8 cellular contexts compared by ENCODE assay signal in genomic region chr15:63122002-63122893, GRCh38. TPM values are rescaled to one million over a fixed set of nuclear protein-coding genes. Genes with fewer than 3 reads are reported as not detected.
DNase-seq lines count a peak whose midpoint lies in the region; ATAC-seq and TF ChIP-seq lines count a peak whose summit lies in the region.

No MANE protein-coding gene starts in this region.

- ATAC-seq in CD8-positive, alpha-beta T cell = peak; percentile 81
- ATAC-seq in GM19455 (IDR thresholded peaks at IDR 0.05; ENCODE audit: unreplicated experiment) (peak; percentile 80), esophagus mucosa (peak; percentile 99)
- ATAC-seq in activated T-cell treated with anti-CD3 and anti-CD28 coated beads, Interleukin-2, amount 50 U/mL, for 4 hours = peak; percentile 87 to 89

- H3K4me1 ChIP-seq in CD8-positive, alpha-beta T cell (ENCODE audit: insufficient read depth, low read length) = peaks cover 7% of the 10 kb centered on the region
- peaks cover 4% of the 10 kb centered on the region for H3K4me1 ChIP-seq in muscle layer of colon (ENCODE audit: insufficient read depth, low read length)

- no peaks in the 10 kb centered on the region for H3K27me3 ChIP-seq in CD8-positive, alpha-beta T cell (ENCODE audit: insufficient read depth, low read length)
- H3K27me3 ChIP-seq in muscle layer of colon (ENCODE audit: control insufficient read depth in 1 of 2, insufficient read depth in 2 of 2, low read length in 2 of 2) = no peaks in the 10 kb centered on the region

- no peak for TF ChIP-seq CTCF in CD8-positive, alpha-beta T cell (IDR thresholded peaks at IDR 0.05)

- H3K27ac Mint-ChIP-seq in CD8-positive, alpha-beta T cell = peak overlapping the region; percentile 90

- peak overlapping the region; percentile 61 for H3K27ac ChIP-seq in CD8-positive, alpha-beta T cell (ENCODE audit: low read depth, low read length)
- peak overlapping the region; percentile 91 for H3K27ac ChIP-seq in muscle layer of colon (ENCODE audit: low read depth, low read length)

- peaks cover 17% of the 10 kb centered on the region for H3K36me3 Mint-ChIP-seq in CD8-positive, alpha-beta T cell
- H3K36me3 Mint-ChIP-seq in activated T-cell treated with anti-CD3 and anti-CD28 coated beads, Interleukin-2, amount 50 U/mL, for 4 hours (ENCODE audit: insufficient read depth) = peaks cover 5% of the 10 kb centered on the region

- POLR2A ChIA-PET in CD8-positive, alpha-beta T cell (lab: Charles Lee) = no interaction called here

- H3K36me3 ChIP-seq in CD8-positive, alpha-beta T cell (ENCODE audit: insufficient read depth, low read length) = no peaks in the 10 kb centered on the region
- H3K36me3 ChIP-seq in muscle layer of colon (ENCODE audit: insufficient read depth, low read length) = peaks cover under 1% of the 10 kb centered on the region

- intact Hi-C loops in CD8-positive, alpha-beta T cell (cut with DNase I, micrococcal nuclease) = loop anchor here (1.0 to 2.0 kb wide), 2 partner anchors 35 kb away; partner anchors contain the start of gene RPS27L (in 2 of the 2)

- H3K4me3 ChIP-seq in CD8-positive, alpha-beta T cell (ENCODE audit: low read depth, low read length) = peak overlapping the region; percentile 87
- H3K4me3 ChIP-seq in muscle layer of colon (ENCODE audit: low read depth in 1 of 2, low read length in 2 of 2) = peak overlapping the region; percentile 74 to 99

- H3K9me3 Mint-ChIP-seq in CD8-positive, alpha-beta T cell = peaks cover 13% of the 10 kb centered on the region
- H3K9me3 Mint-ChIP-seq in activated T-cell treated with anti-CD3 and anti-CD28 coated beads, Interleukin-2, amount 50 U/mL, for 4 hours = peaks cover 14% of the 10 kb centered on the region

- peak overlapping the region; percentile 87 for H3K4me3 Mint-ChIP-seq in CD8-positive, alpha-beta T cell
- H3K4me3 Mint-ChIP-seq in activated T-cell treated with anti-CD3 and anti-CD28 coated beads, Interleukin-2, amount 50 U/mL, for 4 hours = peak overlapping the region; percentile 91

- no peak overlapping the region for H3K9ac ChIP-seq in muscle layer of colon (ENCODE audit: low read length)

- CTCF ChIA-PET in CD8-positive, alpha-beta T cell (lab: Charles Lee) = no interaction called here

- H3K9me3 ChIP-seq in CD8-positive, alpha-beta T cell (ENCODE audit: low read length) = no peaks in the 10 kb centered on the region
- no peaks in the 10 kb centered on the region for H3K9me3 ChIP-seq in muscle layer of colon (ENCODE audit: low read length)

- DNase-seq in CD8-positive, alpha-beta T cell = peak; percentile 19 to 87 (median 61)
- peak; percentile 84 for DNase-seq in HK-2 (ENCODE audit: unreplicated experiment)
- peak; percentile 91 for DNase-seq in OCI-M1 (lab: John Stamatoyannopoulos, UW)
- DNase-seq in activated T-cell treated with anti-CD3 and anti-CD28 coated beads, Interleukin-2, amount 50 U/mL, for 4 hours = peak; percentile 84
- DNase-seq in stimulated activated CD8-positive, alpha-beta memory T cell treated with anti-CD3 and anti-CD28 coated beads, Interleukin-7, amount 100 ng/mL, for 24 hours (ENCODE audit: low read depth) = peak; percentile 37

- H3K27me3 Mint-ChIP-seq in CD8-positive, alpha-beta T cell (ENCODE audit: low read depth) = no peaks in the 10 kb centered on the region
- no peaks in the 10 kb centered on the region for H3K27me3 Mint-ChIP-seq in activated T-cell treated with anti-CD3 and anti-CD28 coated beads, Interleukin-2, amount 50 U/mL, for 4 hours (ENCODE audit: low read depth)

- H3K4me1 Mint-ChIP-seq in CD8-positive, alpha-beta T cell (ENCODE audit: low read depth) = peaks cover 17% of the 10 kb centered on the region
- peaks cover 18% of the 10 kb centered on the region for H3K4me1 Mint-ChIP-seq in activated T-cell treated with anti-CD3 and anti-CD28 coated beads, Interleukin-2, amount 50 U/mL, for 4 hours (ENCODE audit: low read depth)

RNA-seq across cellular contexts. Expression of gene LACTB, which starts 0.6 kb away (rescaled TPM):
- 1 to 10 TPM; 8.8 to 9.6 TPM for total RNA-seq in CD8-positive, alpha-beta T cell
- 10 to 100 TPM; 13.6 to 16.5 (median 14.2) TPM for total RNA-seq in activated T-cell treated with anti-CD3 and anti-CD28 coated beads, Interleukin-2, amount 50 U/mL, for 4 hours
- 8.8 TPM for total RNA-seq in esophagus mucosa

RNA-seq across cellular contexts. Expression of gene RPS27L, which starts 35.0 kb away (rescaled TPM):
- 10 to 100 TPM; 40.3 to 45.9 TPM for total RNA-seq in CD8-positive, alpha-beta T cell
- total RNA-seq in activated T-cell treated with anti-CD3 and anti-CD28 coated beads, Interleukin-2, amount 50 U/mL, for 4 hours = 100 to 1,000 TPM in 1 of 3 donors, 10 to 100 TPM in 2; 82.0 to 114 (median 91.8) TPM
- 54.4 TPM for total RNA-seq in esophagus mucosa

Comparison
In these comparisons a context has a peak if more than half of its experiments do, and no peak if none do; other contexts are left out.
1. Peak in every context shown above with its lines: DNase-seq, ATAC-seq, H3K4me3 ChIP-seq and H3K27ac ChIP-seq.
2. DNase-seq: peak in every context shown above with its lines; median percentile 91 in OCI-M1; 84 in HK-2; 84 in activated T-cell treated with anti-CD3 and anti-CD28 coated beads, Interleukin-2, amount 50 U/mL, for 4 hours; 61 in CD8-positive, alpha-beta T cell; 37 in stimulated activated CD8-positive, alpha-beta memory T cell treated with anti-CD3 and anti-CD28 coated beads, Interleukin-7, amount 100 ng/mL, for 24 hours.